11 cellular contexts compared by ENCODE assay signal in genomic region chr16:27398894-27399853, GRCh38. TPM values are rescaled to one million over a fixed set of nuclear protein-coding genes. Genes with fewer than 3 reads are reported as not detected.
DNase-seq lines count a peak whose midpoint lies in the region; ATAC-seq lines count a peak whose summit lies in the region.
"Had no signal": no experiment of that assay in that cellular context is flagged by ENCODE, and none has a peak within 500 bp of the region (broad histone marks: within the 10 kb centered on the region; RNA-seq: fewer than 3 reads in every experiment).

No MANE protein-coding gene starts in this region.

- H3K36me3 Mint-ChIP-seq in IgD-negative memory B cell: peaks cover 4% of the 10 kb centered on the region
- peaks cover 14% of the 10 kb centered on the region for H3K36me3 Mint-ChIP-seq in activated naive CD8-positive, alpha-beta T cell

- DNase-seq in CD1c-positive myeloid dendritic cell (ENCODE audit: extremely low spot score) (peak; percentile 56), NCI-H2029 treated with DMSO at 0.1 percent for 48 hours (lab: John Stamatoyannopoulos, UW) (no peak), hypothalamus (lab: John Stamatoyannopoulos, UW) (no peak)
- DNase-seq: activated gamma-delta T cell, mesendoderm, NCI-H524 treated with DMSO at 0.1 percent for 48 hours had no signal

- H3K27me3 Mint-ChIP-seq in IgD-negative memory B cell: peaks cover 30% of the 10 kb centered on the region
- no peaks in the 10 kb centered on the region for H3K27me3 Mint-ChIP-seq in activated naive CD8-positive, alpha-beta T cell

- peak; percentile 32 for ATAC-seq in GM19043 (IDR thresholded peaks at IDR 0.05; ENCODE audit: low read depth, unreplicated experiment)
- no peak for ATAC-seq in GM18519 (IDR thresholded peaks at IDR 0.05; ENCODE audit: low FRiP score, unreplicated experiment)
- no peak for ATAC-seq in GM19395 (IDR thresholded peaks at IDR 0.05; ENCODE audit: unreplicated experiment)

- peaks cover 12 to 17% (median 15%) of the 10 kb centered on the region in 3 donors for H3K9me3 Mint-ChIP-seq in IgD-negative memory B cell
- H3K9me3 Mint-ChIP-seq in activated naive CD8-positive, alpha-beta T cell (ENCODE audit: low read depth): peaks cover 14% of the 10 kb centered on the region

- peaks cover 46 to 51% (median 46%) of the 10 kb centered on the region in 3 donors for H3K4me1 Mint-ChIP-seq in IgD-negative memory B cell
- peaks cover 32% of the 10 kb centered on the region for H3K4me1 Mint-ChIP-seq in activated naive CD8-positive, alpha-beta T cell (ENCODE audit: low read depth)

- peak overlapping the region in 3 of 4 donors; percentile 20 to 88 (median 73) for H3K4me3 Mint-ChIP-seq in IgD-negative memory B cell
- H3K4me3 Mint-ChIP-seq in activated naive CD8-positive, alpha-beta T cell: no peak overlapping the region

- H3K27ac Mint-ChIP-seq in IgD-negative memory B cell: peak overlapping the region in 2 of 3 donors; percentile 68 to 85
- H3K27ac Mint-ChIP-seq in activated naive CD8-positive, alpha-beta T cell: peak overlapping the region; percentile 55

RNA-seq across cellular contexts. Expression of gene IL21R, which starts 2.8 kb away (rescaled TPM):
- polyA plus RNA-seq in IgD-negative memory B cell: 2.2 TPM
